In the genomic region with DNA sequence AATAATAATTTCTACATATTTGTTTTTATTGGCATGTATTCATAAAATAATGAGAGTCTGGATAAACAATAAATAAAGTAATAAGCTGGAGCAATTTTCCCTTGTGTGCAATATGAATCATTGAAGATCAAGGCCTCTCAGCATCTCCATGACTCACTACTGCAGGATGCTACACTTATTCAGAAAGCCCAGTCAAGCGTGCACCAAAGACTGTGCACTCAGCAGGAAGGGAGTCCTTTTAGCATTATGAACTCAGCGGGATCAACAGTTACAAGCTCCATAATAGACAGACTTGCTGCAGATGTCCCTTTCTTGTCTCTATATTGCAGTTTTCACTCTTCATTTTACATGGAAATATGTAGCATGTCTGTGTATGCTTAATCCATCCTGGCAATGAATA, we compare ENCODE assay signal across 9 cellular contexts.
DNase-seq lines count a peak whose midpoint lies in the region; ATAC-seq and TF ChIP-seq lines count a peak whose summit lies in the region.
"Had no signal": no experiment of that assay in that cellular context is flagged by ENCODE, and none has a peak within 500 bp of the region (broad histone marks: within the 10 kb centered on the region; RNA-seq: fewer than 3 reads in every experiment).

No MANE protein-coding gene starts in this region.

- H3K4me1 Mint-ChIP-seq in activated naive CD4-positive, alpha-beta T cell treated with anti-CD3 and anti-CD28 coated beads for 36 hours (ENCODE audit: low read depth) = no peaks in the 10 kb centered on the region

- H3K4me3 Mint-ChIP-seq in activated naive CD4-positive, alpha-beta T cell treated with anti-CD3 and anti-CD28 coated beads for 36 hours = no peak overlapping the region

- no peak for TF ChIP-seq CTCF in tibial artery (IDR thresholded peaks at IDR 0.05)
- TF ChIP-seq CTCF in tibial nerve (IDR thresholded peaks at IDR 0.05) = no peak

- H3K9me3 Mint-ChIP-seq in activated naive CD4-positive, alpha-beta T cell treated with anti-CD3 and anti-CD28 coated beads for 36 hours = peaks cover 13% of the 10 kb centered on the region

- no peaks in the 10 kb centered on the region for H3K36me3 Mint-ChIP-seq in activated naive CD4-positive, alpha-beta T cell treated with anti-CD3 and anti-CD28 coated beads for 36 hours (ENCODE audit: low read depth)

- H3K27me3 Mint-ChIP-seq in activated naive CD4-positive, alpha-beta T cell treated with anti-CD3 and anti-CD28 coated beads for 36 hours (ENCODE audit: low read depth) = no peaks in the 10 kb centered on the region

- H3K27ac Mint-ChIP-seq in activated naive CD4-positive, alpha-beta T cell treated with anti-CD3 and anti-CD28 coated beads for 36 hours = no peak overlapping the region

- no peak for ATAC-seq in GM19035 (IDR thresholded peaks at IDR 0.05; ENCODE audit: unreplicated experiment)

- H3K27me3 ChIP-seq in tibial artery (no peaks in the 10 kb centered on the region), tibial nerve (no peaks in the 10 kb centered on the region)

- H3K27ac ChIP-seq in tibial artery = no peak overlapping the region
- H3K27ac ChIP-seq in tibial nerve = no peak overlapping the region

- H3K4me1 ChIP-seq in tibial artery (no peaks in the 10 kb centered on the region), tibial nerve (no peaks in the 10 kb centered on the region)

- DNase-seq in ACHN (peak; percentile 79), M059J (ENCODE audit: low read depth) (peak; percentile 71), NCI-H345 treated with DMSO at 0.1 percent for 48 hours (lab: John Stamatoyannopoulos, UW; ENCODE audit: unreplicated experiment) (peak; percentile 96), astrocyte of the hippocampus (ENCODE audit: low read depth, low spot score) (peak; percentile 79), tibial artery (no peak), tibial nerve (ENCODE audit: low spot score in 2 of 2) (no peak)
- DNase-seq in activated naive CD4-positive, alpha-beta T cell treated with anti-CD3 and anti-CD28 coated beads for 36 hours = no peak
- DNase-seq: NCI-H524 treated with DMSO at 0.1 percent for 48 hours had no signal

- H3K4me3 ChIP-seq in tibial artery = no peak overlapping the region
- H3K4me3 ChIP-seq in tibial nerve = no peak overlapping the region

- intact Hi-C loops in tibial artery (cut with DNase I; ENCODE audit: low total_unique reads) = no loop called here
- intact Hi-C loops in activated naive CD4-positive, alpha-beta T cell treated with anti-CD3 and anti-CD28 coated beads for 36 hours (cut with micrococcal nuclease) = no loop called here

- in situ Hi-C loops in ACHN (cut with HindIII; ENCODE audit: low pct_ligation_motif_present, low pct_unique_long_range_greater_than_20kb, low sequenced_read_pairs) = no loop called here

- CTCF ChIA-PET in activated naive CD4-positive, alpha-beta T cell treated with anti-CD3 and anti-CD28 coated beads for 36 hours (lab: Charles Lee) = no interaction called here

- 47 to 50% methylated on average over 2 of the region's 2 CpGs for WGBS in tibial nerve, 2 donors

- H3K9me3 ChIP-seq in tibial artery (no peaks in the 10 kb centered on the region), tibial nerve (no peaks in the 10 kb centered on the region)

- no peak for TF ChIP-seq EP300 in tibial nerve (IDR thresholded peaks at IDR 0.05)

- TF ChIP-seq POLR2A in tibial nerve (IDR thresholded peaks at IDR 0.05) = no peak

- H3K36me3 ChIP-seq in tibial artery = no peaks in the 10 kb centered on the region
- no peaks in the 10 kb centered on the region for H3K36me3 ChIP-seq in tibial nerve

Comparison
In these comparisons a context has a peak if more than half of its experiments do, and no peak if none do; other contexts are left out.
1. DNase-seq: peak in ACHN (single experiment), M059J (single experiment), NCI-H345 treated with DMSO at 0.1 percent for 48 hours (single experiment) and astrocyte of the hippocampus (single experiment); none in tibial artery (0 of 2), activated naive CD4-positive, alpha-beta T cell treated with anti-CD3 and anti-CD28 coated beads for 36 hours (single experiment) and tibial nerve (0 of 2).